Comparison of ENCODE assay signal across 19 cellular contexts in genomic region chr11:94181943-94182342, GRCh38. TPM values are rescaled to one million over a fixed set of nuclear protein-coding genes. Genes with fewer than 3 reads are reported as not detected.
DNase-seq lines count a peak whose midpoint lies in the region; ATAC-seq, FAIRE-seq and TF ChIP-seq lines count a peak whose summit lies in the region.
"Had no signal": no experiment of that assay in that cellular context is flagged by ENCODE, and none has a peak within 500 bp of the region (broad histone marks: within the 10 kb centered on the region; RNA-seq: fewer than 3 reads in every experiment).

No MANE protein-coding gene starts in this region.

- dilution Hi-C loops in endothelial cell of umbilical vein (cut with MboI; ENCODE audit: extremely low pct_ligation_motif_present, low sequenced_read_pairs), result no loop called here

- POLR2A ChIA-PET in HepG2 (lab: Yijun Ruan, JAX) (no interaction called here), endothelial cell of umbilical vein (lab: Charles Lee) (no interaction called here), MCF 10A (lab: Yijun Ruan, JAX) (interaction anchor here (1.8 kb wide), 1 partner anchor 52 kb away, joined by 4 read pairs; no protein-coding TSS in a partner anchor)

- no peak overlapping the region for H3K4me2 ChIP-seq in HepG2 (ENCODE audit: low read depth, low read length)
- no peak overlapping the region for H3K4me2 ChIP-seq in endothelial cell of umbilical vein (ENCODE audit: insufficient read depth, low read length)
- H3K4me2 ChIP-seq: A549 had no signal

- no peak for TF ChIP-seq POLR2A in HepG2 (IDR thresholded peaks at IDR 0.05; ENCODE audit: insufficient read depth in 1 of 2, low read depth in 2 of 2, low read length in 2 of 2)
- TF ChIP-seq POLR2A in right lobe of liver (IDR thresholded peaks at IDR 0.05), result no peak
- no peak for TF ChIP-seq POLR2A in endothelial cell of umbilical vein (IDR thresholded peaks at IDR 0.05; ENCODE audit: low read depth, low read length)

- no peak overlapping the region for H3K4me3 Mint-ChIP-seq in effector memory CD8-positive, alpha-beta T cell
- no peak overlapping the region for H3K4me3 Mint-ChIP-seq in activated T-cell treated with anti-CD3 and anti-CD28 coated beads, Interleukin-2, amount 50 U/mL, for 24 hours
- no peak overlapping the region for H3K4me3 Mint-ChIP-seq in MCF 10A (ENCODE audit: unreplicated experiment)
- H3K4me3 Mint-ChIP-seq: CD4-positive, alpha-beta T cell; H9 had no signal

- ATAC-seq in HepG2 (no peak), right lobe of liver (no peak)
- ATAC-seq in effector memory CD8-positive, alpha-beta T cell (replicated peaks), result no peak
- ATAC-seq: A549 had no signal

- 26% methylated on average over 2 of the region's 2 CpGs for WGBS in HepG2 (ENCODE audit: low lambda C conversion rate)
- 42% methylated on average over 2 of the region's 2 CpGs for WGBS in right lobe of liver (ENCODE audit: insufficient coverage, low coverage, low lambda C conversion rate, missing lambda C conversion rate)

- H3K27ac ChIP-seq in HepG2 (ENCODE audit: extremely low read length, insufficient read depth, low read length), result no peak overlapping the region
- H3K27ac ChIP-seq in right lobe of liver, result no peak overlapping the region
- H3K27ac ChIP-seq in endothelial cell of umbilical vein (ENCODE audit: insufficient read depth, low read depth, low read length), result no peak overlapping the region
- H3K27ac ChIP-seq: 22Rv1, A549, C4-2B had no signal

- H3K9me3 ChIP-seq in HepG2 (ENCODE audit: low read length) (no peaks in the 10 kb centered on the region), right lobe of liver (no peaks in the 10 kb centered on the region), endothelial cell of umbilical vein (replicated peaks; ENCODE audit: control insufficient read depth, insufficient read depth, low read length) (no peaks in the 10 kb centered on the region)
- H3K9me3 ChIP-seq: A549, Caco-2 had no signal

- H2AFZ ChIP-seq in HepG2 (ENCODE audit: low read length) (no peak overlapping the region), endothelial cell of umbilical vein (ENCODE audit: low read depth, low read length) (no peak overlapping the region)

- H3K9ac ChIP-seq in HepG2 (ENCODE audit: insufficient read depth, low read depth, low read length), result no peak overlapping the region
- H3K9ac ChIP-seq in endothelial cell of umbilical vein (replicated peaks; ENCODE audit: extremely low read depth, insufficient read depth, low read length), result no peak overlapping the region

- H3K9me3 Mint-ChIP-seq in effector memory CD8-positive, alpha-beta T cell, result no peaks in the 10 kb centered on the region
- H3K9me3 Mint-ChIP-seq in activated T-cell treated with anti-CD3 and anti-CD28 coated beads, Interleukin-2, amount 50 U/mL, for 24 hours, result no peaks in the 10 kb centered on the region
- H3K9me3 Mint-ChIP-seq in MCF 10A (ENCODE audit: unreplicated experiment), result no peaks in the 10 kb centered on the region
- H3K9me3 Mint-ChIP-seq: CD4-positive, alpha-beta T cell; H9 had no signal

- H3K4me1 Mint-ChIP-seq in effector memory CD8-positive, alpha-beta T cell (ENCODE audit: low read depth in 2 of 2), result no peaks in the 10 kb centered on the region
- no peaks in the 10 kb centered on the region for H3K4me1 Mint-ChIP-seq in activated T-cell treated with anti-CD3 and anti-CD28 coated beads, Interleukin-2, amount 50 U/mL, for 24 hours (ENCODE audit: low read depth)
- H3K4me1 Mint-ChIP-seq in MCF 10A (ENCODE audit: insufficient read depth, unreplicated experiment), result peaks cover 7% of the 10 kb centered on the region

- peaks cover 8% of the 10 kb centered on the region; the same call in 1 of the 2 replicates for H3K4me1 ChIP-seq in HepG2 (ENCODE audit: insufficient read depth, low read length)
- H3K4me1 ChIP-seq in right lobe of liver, result no peaks in the 10 kb centered on the region
- no peaks in the 10 kb centered on the region for H3K4me1 ChIP-seq in endothelial cell of umbilical vein (ENCODE audit: control insufficient read depth, extremely low read depth, insufficient read depth, low read length)
- H3K4me1 ChIP-seq: Caco-2 had no signal

- H4K20me1 ChIP-seq in HepG2 (ENCODE audit: insufficient read depth, low read length), result peaks cover 2% of the 10 kb centered on the region; the same call in 1 of the 2 replicates
- H4K20me1 ChIP-seq in endothelial cell of umbilical vein (replicated peaks; ENCODE audit: control insufficient read depth, extremely low read depth, insufficient read depth, low read length), result no peaks in the 10 kb centered on the region

- peaks cover 20% of the 10 kb centered on the region for H3K36me3 Mint-ChIP-seq in effector memory CD8-positive, alpha-beta T cell (ENCODE audit: insufficient read depth)
- peaks cover 78% of the 10 kb centered on the region for H3K36me3 Mint-ChIP-seq in activated T-cell treated with anti-CD3 and anti-CD28 coated beads, Interleukin-2, amount 50 U/mL, for 24 hours (ENCODE audit: low read depth)
- H3K36me3 Mint-ChIP-seq in MCF 10A (ENCODE audit: insufficient read depth, unreplicated experiment), result peaks cover 38% of the 10 kb centered on the region

- H3K36me3 ChIP-seq in HepG2 (replicated peaks in 1 of 2; ENCODE audit: control insufficient read depth in 1 of 2, insufficient read depth in 2 of 2, low read length in 2 of 2) (peaks cover 14 to 20% of the 10 kb centered on the region in 2 experiments; a peak in 4 of 5 replicates), right lobe of liver (peaks cover 0 to 8% (median 5%) of the 10 kb centered on the region in 4 donors), endothelial cell of umbilical vein (ENCODE audit: control insufficient read depth in 2 of 2, extremely low read depth in 1 of 2, insufficient read depth in 2 of 2, low read length in 2 of 2) (peaks cover 0 to 5% of the 10 kb centered on the region in 2 experiments)

- no peak overlapping the region for H3K27ac Mint-ChIP-seq in effector memory CD8-positive, alpha-beta T cell
- H3K27ac Mint-ChIP-seq in activated T-cell treated with anti-CD3 and anti-CD28 coated beads, Interleukin-2, amount 50 U/mL, for 24 hours, result no peak overlapping the region
- no peak overlapping the region for H3K27ac Mint-ChIP-seq in MCF 10A (ENCODE audit: low read depth, unreplicated experiment)
- H3K27ac Mint-ChIP-seq: CD4-positive, alpha-beta T cell had no signal

- in situ Hi-C loops in HepG2 (cut with HindIII; ENCODE audit: extremely low pct_ligation_motif_present, low pct_unique_long_range_greater_than_20kb), result loop anchor here (25.0 kb wide), 1 partner anchor 230 kb away; the partner anchor contains the start of gene GPR83

- BruUV-seq in HepG2 (replicated peaks; lab: Mats Ljungman, UMichigan) (no TSS peak), endothelial cell of umbilical vein (replicated peaks; lab: Mats Ljungman, UMichigan) (no TSS peak), MCF 10A (replicated peaks; lab: Mats Ljungman, UMichigan) (no TSS peak)

- H3K79me2 ChIP-seq in HepG2 (ENCODE audit: insufficient read depth, low read length) (no peaks in the 10 kb centered on the region), endothelial cell of umbilical vein (ENCODE audit: control insufficient read depth, insufficient read depth, low read length) (no peaks in the 10 kb centered on the region)

- intact Hi-C loops in HepG2 (cut with micrococcal nuclease; ENCODE audit: unreplicated experiment), result loop anchor here (2.0 to 5.0 kb wide), 2 partner anchors 55 to 145 kb away; no protein-coding TSS in a partner anchor
- intact Hi-C loops in right lobe of liver (cut with DNase I), result no loop called here
- intact Hi-C loops in endothelial cell of umbilical vein (cut with micrococcal nuclease), result loop anchor here (2.0 to 5.0 kb wide), 2 partner anchors 33 to 260 kb away; no protein-coding TSS in a partner anchor
- intact Hi-C loops in MCF 10A (cut with micrococcal nuclease), result loop anchor here (2.0 to 10.0 kb wide), 6 partner anchors 50 to 380 kb away; no protein-coding TSS in a partner anchor

- TF ChIP-seq CTCF in HepG2 (CRISPR knock-in tag; IDR thresholded peaks at IDR 0.05) (no peak), right lobe of liver (IDR thresholded peaks at IDR 0.05) (no peak), endothelial cell of umbilical vein (IDR thresholded peaks at IDR 0.05; ENCODE audit: extremely low read depth in 1 of 2, insufficient read depth in 1 of 2, low read depth in 1 of 2, low read length in 2 of 2) (no peak), MCF 10A (IDR thresholded peaks at IDR 0.05; ENCODE audit: unreplicated experiment) (no peak)

- H3K27me3 Mint-ChIP-seq in effector memory CD8-positive, alpha-beta T cell, result no peaks in the 10 kb centered on the region
- H3K27me3 Mint-ChIP-seq in activated T-cell treated with anti-CD3 and anti-CD28 coated beads, Interleukin-2, amount 50 U/mL, for 24 hours, result no peaks in the 10 kb centered on the region
- H3K27me3 Mint-ChIP-seq in MCF 10A (ENCODE audit: insufficient read depth, unreplicated experiment), result no peaks in the 10 kb centered on the region
- H3K27me3 Mint-ChIP-seq: CD4-positive, alpha-beta T cell had no signal

- FAIRE-seq in HepG2 (lab: Jason Lieb, UNC) (no peak), endothelial cell of umbilical vein (lab: Jason Lieb, UNC) (peak; percentile 12)
- FAIRE-seq: A549, D721Med, G401.6, GM12891, GM19239, H1 had no signal

- TF ChIP-seq EP300 in HepG2 (IDR thresholded peaks at IDR 0.05; ENCODE audit: low read depth in 2 of 2, low read length in 2 of 2) (peak in 1 of 2 experiments; percentile 13; a peak in 1 of 4 replicates), HepG2 (CRISPR knock-in tag; IDR thresholded peaks at IDR 0.05; ENCODE audit: borderline replicate concordance) (no peak)

- CTCF ChIA-PET in HepG2 (lab: Yijun Ruan, JAX; ENCODE audit: low intra/inter-chr PET ratio, low total read pairs) (no interaction called here), endothelial cell of umbilical vein (lab: Charles Lee) (interaction anchor here (1.4 to 3.7 kb wide), 4 partner anchors 10 to 323 kb away, joined by 7 to 64 read pairs (median 24); partner anchors contain the start of gene PANX1), MCF 10A (lab: Yijun Ruan, JAX) (interaction anchor here (1.0 to 7.0 kb wide), 10 partner anchors 9 to 323 kb away, joined by 3 to 110 read pairs (median 34); no protein-coding TSS in a partner anchor)

- TF ChIP-seq RAD21 in HepG2 (CRISPR knock-in tag; IDR thresholded peaks at IDR 0.05), result no peak

- no peaks in the 10 kb centered on the region for H3K9me1 ChIP-seq in endothelial cell of umbilical vein (replicated peaks; ENCODE audit: control insufficient read depth, extremely low read depth, insufficient read depth, low read length)

- no peak for DNase-seq in HepG2 (ENCODE audit: low spot score)
- no peak for DNase-seq in right lobe of liver
- DNase-seq in endothelial cell of umbilical vein (ENCODE audit: low read depth, low spot score), result no peak
- DNase-seq in iris pigment epithelial cell (ENCODE audit: low read depth), result peak; percentile 29
- no peak for DNase-seq in effector memory CD8-positive, alpha-beta T cell
- DNase-seq in activated T-cell treated with anti-CD3 and anti-CD28 coated beads, Interleukin-2, amount 50 U/mL, for 24 hours, result no peak
- DNase-seq in MCF 10A (ENCODE audit: unreplicated experiment), result no peak
- DNase-seq: AML-193; Caco-2; CD4-positive, alpha-beta T cell; H9 had no signal

- no peak overlapping the region for H3K4me3 ChIP-seq in HepG2 (replicated peaks in 1 of 3; ENCODE audit: insufficient read depth in 1 of 3, low read depth in 2 of 3, low read length in 3 of 3)
- H3K4me3 ChIP-seq in right lobe of liver, result no peak overlapping the region
- H3K4me3 ChIP-seq in endothelial cell of umbilical vein (replicated peaks in 1 of 3; ENCODE audit: insufficient read depth in 1 of 3, low read depth in 1 of 3, low read length in 3 of 3), result no peak overlapping the region
- H3K4me3 ChIP-seq: A549 had no signal

- no peaks in the 10 kb centered on the region for H3K27me3 ChIP-seq in HepG2 (ENCODE audit: control insufficient read depth in 1 of 2, insufficient read depth in 2 of 2, low read length in 2 of 2)
- no peaks in the 10 kb centered on the region for H3K27me3 ChIP-seq in right lobe of liver
- no peaks in the 10 kb centered on the region for H3K27me3 ChIP-seq in endothelial cell of umbilical vein (ENCODE audit: control insufficient read depth in 2 of 2, insufficient read depth in 2 of 2, low read length in 2 of 2)

RNA-seq across cellular contexts. Expression of gene PANX1, which starts 53.3 kb away (rescaled TPM):
- 21.7 and 24.8 TPM in 2 replicates for total RNA-seq in HepG2 (2016; rRNA removed; fragmentation: Illumina TruSeq; extraction: Trizol)
- total RNA-seq in HepG2 (2016; cell fraction: cytosol; rRNA removed; fragmentation: Illumina TruSeq; extraction: Trizol; ENCODE audit: low read depth), result 2.7 and 3.0 TPM in 2 replicates
- 21.2 and 23.9 TPM in 2 replicates for total RNA-seq in HepG2 (2016; cell fraction: insoluble cytoplasmic fraction; rRNA removed; fragmentation: Illumina TruSeq; extraction: Trizol)
- total RNA-seq in HepG2 (2016; cell fraction: membrane; rRNA removed; fragmentation: Illumina TruSeq; extraction: Trizol), result 10.3 and 10.9 TPM in 2 replicates
- 24.8 and 25.7 TPM in 2 replicates for total RNA-seq in HepG2 (2016; cell fraction: nucleus; rRNA removed; fragmentation: Illumina TruSeq; extraction: Trizol)
- polyA plus RNA-seq in HepG2 (2011; rRNA removed), result 8.3 and 8.5 TPM in 2 replicates
- 5.7 and 7.5 TPM in 2 replicates for polyA plus RNA-seq in HepG2 (2011; cell fraction: cytosol; rRNA removed)
- 3.6 and 4.1 TPM in 2 replicates for polyA plus RNA-seq in HepG2 (2011; cell fraction: nucleus; rRNA removed)
- polyA plus RNA-seq in HepG2 (2012), result 8.2 and 10.6 TPM in 2 replicates
- polyA plus RNA-seq in HepG2 (2016; cell fraction: cytosol; fragmentation: Illumina TruSeq; extraction: Trizol; ENCODE audit: low read depth), result 2.0 and 2.5 TPM in 2 replicates
- 10.6 and 12.0 TPM in 2 replicates for polyA plus RNA-seq in HepG2 (2016; cell fraction: insoluble cytoplasmic fraction; fragmentation: Illumina TruSeq; extraction: Trizol; ENCODE audit: low read depth)
- polyA plus RNA-seq in HepG2 (2016; cell fraction: membrane; fragmentation: Illumina TruSeq; extraction: Trizol; ENCODE audit: low read depth), result 4.3 and 5.2 TPM in 2 replicates
- 14.9 and 18.1 TPM in 2 replicates for polyA plus RNA-seq in HepG2 (2016; cell fraction: nucleus; fragmentation: Illumina TruSeq; extraction: Trizol; ENCODE audit: insufficient read depth, low read depth)
- 29.4 and 35.6 TPM in 2 replicates for polyA minus RNA-seq in HepG2 (2011; rRNA and poly(A)+ RNA removed; ENCODE audit: low replicate concordance)
- polyA minus RNA-seq in HepG2 (2011; cell fraction: cytosol; rRNA and poly(A)+ RNA removed), result 12.7 and 17.0 TPM in 2 replicates
- 22.4 and 25.7 TPM in 2 replicates for polyA minus RNA-seq in HepG2 (2011; cell fraction: nucleus; rRNA and poly(A)+ RNA removed)
- 10 to 100 TPM in 5 of 6 experiments, 1 to 10 TPM in 1; 9.3 to 20.4 (median 13.7) TPM for total RNA-seq in right lobe of liver
- 17.7 and 20.9 TPM in 2 replicates for total RNA-seq in endothelial cell of umbilical vein
- 8.5 and 9.5 TPM in 2 replicates for polyA plus RNA-seq in endothelial cell of umbilical vein
- 9.9 and 10.2 TPM in 2 replicates for polyA plus RNA-seq in endothelial cell of umbilical vein (2011; cell fraction: cytosol; rRNA removed)
- polyA plus RNA-seq in endothelial cell of umbilical vein (2011; cell fraction: nucleus; rRNA removed), result 7.5 and 8.2 TPM in 2 replicates
- 20.3 and 29.8 TPM in 2 replicates for polyA plus RNA-seq in endothelial cell of umbilical vein (2012)
- 33.2 and 34.9 TPM in 2 replicates for polyA minus RNA-seq in endothelial cell of umbilical vein
- 16.7 TPM for polyA minus RNA-seq in endothelial cell of umbilical vein (2011; cell fraction: cytosol; rRNA and poly(A)+ RNA removed)
- 13.0 and 18.7 TPM in 2 replicates for polyA minus RNA-seq in endothelial cell of umbilical vein (2011; cell fraction: nucleus; rRNA and poly(A)+ RNA removed)
- total RNA-seq in MCF 10A (2022), result 26.1 and 30.1 TPM in 2 replicates

Comparison
In these comparisons a context has a peak if more than half of its experiments do, and no peak if none do; other contexts are left out.
1. intact Hi-C loops: an anchor here in HepG2 (2.0 to 5.0 kb wide), endothelial cell of umbilical vein (2.0 to 5.0 kb wide) and MCF 10A (2.0 to 10.0 kb wide); none called in right lobe of liver.